Comparison of ENCODE assay signal across 37 cellular contexts in the genomic region with DNA sequence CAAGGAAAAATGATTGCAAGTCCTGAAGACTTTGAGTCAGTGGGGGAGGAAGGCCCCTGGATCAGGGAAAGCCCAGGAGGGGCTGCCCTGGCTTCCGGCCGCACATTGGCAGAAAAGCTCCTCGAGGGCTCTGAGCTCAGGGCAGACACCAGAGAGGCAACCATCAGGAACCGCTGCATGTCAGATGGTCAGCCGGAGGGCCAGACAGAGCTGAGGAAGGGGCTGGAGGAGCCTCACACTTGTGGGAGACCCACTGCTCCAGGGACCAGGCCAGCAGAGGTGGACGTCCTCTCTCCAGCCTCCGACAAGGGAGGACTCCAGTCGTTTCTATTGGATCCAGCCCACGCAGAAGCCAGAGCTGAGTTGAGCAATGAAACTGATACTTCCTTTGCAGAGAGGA. TPM values are rescaled to one million over a fixed set of nuclear protein-coding genes. Genes with fewer than 3 reads are reported as not detected.
"Had no signal": no experiment of that assay in that cellular context is flagged by ENCODE, and none has a peak within 500 bp of the region (broad histone marks: within the 10 kb centered on the region; RNA-seq: fewer than 3 reads in every experiment).

No MANE protein-coding gene starts in this region.

- H3K36me3 Mint-ChIP-seq: activated CD4-positive, alpha-beta memory T cell treated with anti-CD3 and anti-CD28 coated beads for 36 hours; activated naive CD4-positive, alpha-beta T cell treated with anti-CD3 and anti-CD28 coated beads, Interleukin-2, amount 50 U/mL, for 72 hours; activated naive CD8-positive, alpha-beta T cell treated with anti-CD3 and anti-CD28 coated beads for 36 hours; T-cell; WTC11 had no signal

- H3K9me3 Mint-ChIP-seq: activated CD4-positive, alpha-beta memory T cell treated with anti-CD3 and anti-CD28 coated beads for 36 hours; activated CD8-positive, alpha-beta T cell treated with anti-CD3 and anti-CD28 coated beads for 36 hours; activated naive CD4-positive, alpha-beta T cell treated with anti-CD3 and anti-CD28 coated beads for 36 hours; activated naive CD4-positive, alpha-beta T cell treated with anti-CD3 and anti-CD28 coated beads, Interleukin-2, amount 50 U/mL, for 72 hours; activated naive CD8-positive, alpha-beta T cell treated with anti-CD3 and anti-CD28 coated beads for 36 hours; activated T-cell treated with anti-CD3 and anti-CD28 coated beads, Interleukin-2, amount 50 U/mL, for 4 hours; activated T-cell treated with anti-CD3 and anti-CD28 coated beads, Interleukin-2, amount 50 U/mL, for 72 hours; activated T-helper 1 cell treated with anti-CD3 and anti-CD28 coated beads, Interleukin-12 subunit alpha, Interleukin-12 subunit beta, Interleukin-2, Interleukin-4 antibody, amounts not matched to agents 30 ng/mL and 10 ng/mL and 1 ng/mL, durations not matched to agents 14 hours and 24 hours and 36 hours; activated T-helper 17 cell treated with anti-CD3 and anti-CD28 coated beads, Interleukin-2, amount 50 U/mL, for 72 hours; T-cell; T-helper 2 cell treated with Interferon-gamma antibody and Interleukin-4, amounts not matched to agents 5 μg/mL and 100 μg/mL, for 36 hours; WTC11 had no signal

- H3K9me3 ChIP-seq: adrenal gland, body of pancreas, breast epithelium had no signal

- DNase-seq: activated CD4-positive, alpha-beta memory T cell treated with anti-CD3 and anti-CD28 coated beads for 36 hours; activated CD4-positive, alpha-beta T cell treated with anti-CD3 and anti-CD28 coated beads for 1 hour; activated CD4-positive, alpha-beta T cell treated with anti-CD3 and anti-CD28 coated beads for 36 hours; activated CD4-positive, alpha-beta T cell treated with anti-CD3 and anti-CD28 coated beads for 48 hours; activated CD4-positive, alpha-beta T cell treated with anti-CD3 and anti-CD28 coated beads, Interleukin-2, amount 50 U/mL, for 1 hour; activated CD4-positive, alpha-beta T cell treated with anti-CD3 and anti-CD28 coated beads, Interleukin-2, amount 50 U/mL, for 4 hours; activated CD4-positive, CD25-positive, alpha-beta regulatory T cell; activated CD8-positive, alpha-beta memory T cell treated with anti-CD3 and anti-CD28 coated beads, Interleukin-2, amount 50 U/mL, for 4 hours; activated CD8-positive, alpha-beta T cell treated with anti-CD3 and anti-CD28 coated beads for 36 hours; activated effector memory CD4-positive, alpha-beta T cell treated with anti-CD3 and anti-CD28 coated beads, Interleukin-2, amount 50 U/mL, for 16 hours; activated gamma-delta T cell treated with Interleukin-2 at 50 U/mL for 16 hours; activated naive CD4-positive, alpha-beta T cell; activated naive CD4-positive, alpha-beta T cell treated with anti-CD3 and anti-CD28 coated beads for 36 hours; activated naive CD4-positive, alpha-beta T cell treated with anti-CD3 and anti-CD28 coated beads, Interleukin-2, amount 50 U/mL, for 16 hours; activated naive CD8-positive, alpha-beta T cell treated with anti-CD3 and anti-CD28 coated beads for 36 hours; activated T-cell treated with anti-CD3 and anti-CD28 coated beads for 4 hours; activated T-cell treated with anti-CD3 and anti-CD28 coated beads, Interleukin-2, amount 50 U/mL, for 1 hour; activated T-cell treated with anti-CD3 and anti-CD28 coated beads, Interleukin-2, amount 50 U/mL, for 4 hours; activated T-cell treated with anti-CD3 and anti-CD28 coated beads, Interleukin-2, amount 50 U/mL, for 72 hours; adrenal gland; amniotic stem cell; aorta; body of pancreas; brain microvascular endothelial cell; central memory CD4-positive, alpha-beta T cell; T-cell; T-helper 2 cell; T-helper 9 cell; WERI-Rb-1 had no signal

- ATAC-seq: activated CD4-positive, alpha-beta T cell treated with anti-CD3 and anti-CD28 coated beads for 36 hours; activated CD4-positive, CD25-positive, alpha-beta regulatory T cell treated with anti-CD3 and anti-CD28 coated beads, Interleukin-2, amount 50 U/mL, for 24 hours; activated CD8-positive, alpha-beta T cell treated with anti-CD3 and anti-CD28 coated beads for 36 hours; activated naive CD4-positive, alpha-beta T cell treated with anti-CD3 and anti-CD28 coated beads, Interleukin-2, amount 50 U/mL, for 72 hours; activated T-cell treated with anti-CD3 and anti-CD28 coated beads, Interleukin-2, amount 50 U/mL, for 4 hours; activated T-cell treated with anti-CD3 and anti-CD28 coated beads, Interleukin-2, amount 50 U/mL, for 72 hours; activated T-helper 17 cell treated with anti-CD3 and anti-CD28 coated beads, Interleukin-2, amount 50 U/mL, for 72 hours; body of pancreas; T-cell; WTC11 had no signal

- H3K4me3 Mint-ChIP-seq: activated CD4-positive, alpha-beta memory T cell treated with anti-CD3 and anti-CD28 coated beads for 36 hours; activated CD4-positive, alpha-beta T cell treated with anti-CD3 and anti-CD28 coated beads for 36 hours; activated CD8-positive, alpha-beta T cell treated with anti-CD3 and anti-CD28 coated beads for 36 hours; activated naive CD4-positive, alpha-beta T cell treated with anti-CD3 and anti-CD28 coated beads for 36 hours; activated naive CD8-positive, alpha-beta T cell treated with anti-CD3 and anti-CD28 coated beads for 36 hours; activated T-cell treated with anti-CD3 and anti-CD28 coated beads, Interleukin-2, amount 50 U/mL, for 4 hours; activated T-cell treated with anti-CD3 and anti-CD28 coated beads, Interleukin-2, amount 50 U/mL, for 72 hours; activated T-helper 1 cell treated with anti-CD3 and anti-CD28 coated beads, Interleukin-12 subunit alpha, Interleukin-12 subunit beta, Interleukin-2, Interleukin-4 antibody, amounts not matched to agents 30 ng/mL and 10 ng/mL and 1 ng/mL, durations not matched to agents 14 hours and 24 hours and 36 hours; activated T-helper 17 cell treated with anti-CD3 and anti-CD28 coated beads, Interleukin-2, amount 50 U/mL, for 72 hours; T-cell; T-helper 2 cell treated with Interferon-gamma antibody and Interleukin-4, amounts not matched to agents 5 μg/mL and 100 μg/mL, for 36 hours; WTC11 had no signal

- H3K27ac Mint-ChIP-seq: activated CD4-positive, alpha-beta memory T cell treated with anti-CD3 and anti-CD28 coated beads for 36 hours; activated CD4-positive, alpha-beta T cell treated with anti-CD3 and anti-CD28 coated beads for 36 hours; activated CD8-positive, alpha-beta T cell treated with anti-CD3 and anti-CD28 coated beads for 36 hours; activated naive CD4-positive, alpha-beta T cell treated with anti-CD3 and anti-CD28 coated beads for 36 hours; activated naive CD8-positive, alpha-beta T cell treated with anti-CD3 and anti-CD28 coated beads for 36 hours; activated T-cell treated with anti-CD3 and anti-CD28 coated beads, Interleukin-2, amount 50 U/mL, for 72 hours; activated T-helper 1 cell treated with anti-CD3 and anti-CD28 coated beads, Interleukin-12 subunit alpha, Interleukin-12 subunit beta, Interleukin-2, Interleukin-4 antibody, amounts not matched to agents 30 ng/mL and 10 ng/mL and 1 ng/mL, durations not matched to agents 14 hours and 24 hours and 36 hours; activated T-helper 17 cell treated with anti-CD3 and anti-CD28 coated beads, Interleukin-2, amount 50 U/mL, for 72 hours; T-cell; T-helper 2 cell treated with Interferon-gamma antibody and Interleukin-4, amounts not matched to agents 5 μg/mL and 100 μg/mL, for 36 hours had no signal

- H3K27me3 Mint-ChIP-seq: activated CD8-positive, alpha-beta T cell treated with anti-CD3 and anti-CD28 coated beads for 36 hours; activated naive CD8-positive, alpha-beta T cell treated with anti-CD3 and anti-CD28 coated beads for 36 hours had no signal

RNA-seq across cellular contexts. Expression of gene EPB41L1, which starts 51.5 kb away (rescaled TPM):
- total RNA-seq: T-helper 1 cell treated with Interleukin-12 subunit alpha and Interleukin-12 subunit beta and Interleukin-4 antibody, amounts not matched to agents 30 ng/mL and 1 ng/mL, for 36 hours had no signal
